In the genomic region with DNA sequence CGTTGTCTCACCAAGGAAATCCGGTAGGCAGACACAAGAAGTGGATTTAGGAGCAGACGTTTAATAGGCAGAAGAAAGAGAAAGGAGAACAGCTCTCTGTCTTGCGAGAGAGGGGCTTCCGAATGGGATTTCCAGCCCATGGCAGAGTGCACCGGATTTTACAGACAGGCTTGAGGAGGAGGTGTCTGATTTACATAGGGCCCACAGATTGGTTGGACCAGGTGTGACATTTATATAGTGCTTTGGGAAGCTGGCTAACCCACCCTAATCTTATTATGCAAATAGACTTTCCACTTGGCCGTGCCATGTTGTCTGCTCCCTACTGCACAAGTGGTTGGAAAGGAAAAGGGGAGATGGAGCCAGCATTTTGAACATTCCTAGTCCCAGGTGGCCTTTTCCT, we compare ENCODE assay signal across 16 cellular contexts. TPM values are rescaled to one million over a fixed set of nuclear protein-coding genes. Genes with fewer than 3 reads are reported as not detected.
A peak's percentile ranks its signal among the peaks of the same experiment; 100 is the strongest.
DNase-seq lines count a peak whose midpoint lies in the region; ATAC-seq and TF ChIP-seq lines count a peak whose summit lies in the region.
"Had no signal": no experiment of that assay in that cellular context is flagged by ENCODE, and none has a peak within 500 bp of the region (broad histone marks: within the 10 kb centered on the region; RNA-seq: fewer than 3 reads in every experiment).

No MANE protein-coding gene starts in this region.

- H3K9ac ChIP-seq in OCI-LY3 (ENCODE audit: low read length): no peak overlapping the region; the same call in 1 of the 2 replicates

- H3K27ac ChIP-seq in OCI-LY3 (ENCODE audit: low read length): no peak overlapping the region
- H3K27ac ChIP-seq: HL-60, uterus had no signal

- H3K4me1 ChIP-seq in BE2C: no peaks in the 10 kb centered on the region; the same call in 1 of the 2 replicates
- H3K4me1 ChIP-seq in OCI-LY3 (ENCODE audit: low read length): peaks cover 4% of the 10 kb centered on the region; the same call in 1 of the 2 replicates
- H3K4me1 ChIP-seq: uterus had no signal

- ATAC-seq in GM21619 (IDR thresholded peaks at IDR 0.05; ENCODE audit: unreplicated experiment): no peak
- ATAC-seq in HG02970 (IDR thresholded peaks at IDR 0.05; ENCODE audit: low FRiP score, unreplicated experiment): no peak
- ATAC-seq: stimulated activated memory B cell treated with anti-CD40 and anti-IgM and Interleukin-4, amounts not matched to agents 10 μg/mL and 1 μg/mL and 100 μg/mL, for 72 hours had no signal

- H3K9me3 ChIP-seq in BE2C: no peaks in the 10 kb centered on the region
- no peaks in the 10 kb centered on the region for H3K9me3 ChIP-seq in OCI-LY3 (ENCODE audit: insufficient read depth, low read length)
- H3K9me3 ChIP-seq: uterus had no signal

- TF ChIP-seq CTCF in BE2C (IDR thresholded peaks at IDR 0.05; ENCODE audit: low read depth, low read length) (no peak), OCI-LY3 (IDR thresholded peaks at IDR 0.05; ENCODE audit: low read depth, low read length) (no peak)

- no peaks in the 10 kb centered on the region for H3K79me2 ChIP-seq in OCI-LY3 (ENCODE audit: low read length)

- no peaks in the 10 kb centered on the region for H3K27me3 ChIP-seq in BE2C
- H3K27me3 ChIP-seq in OCI-LY3 (ENCODE audit: low read depth, low read length): no peaks in the 10 kb centered on the region
- H3K27me3 ChIP-seq: dorsolateral prefrontal cortex, uterus had no signal

- peak overlapping the region; percentile 55 for H3K4me3 ChIP-seq in BE2C (ENCODE audit: low read depth, low read length)
- H3K4me3 ChIP-seq in OCI-LY3 (ENCODE audit: low read length): peak overlapping the region; percentile 60
- H3K4me3 ChIP-seq: uterus had no signal

- H4K20me1 ChIP-seq in OCI-LY3 (ENCODE audit: insufficient read depth, low read length): no peaks in the 10 kb centered on the region

- DNase-seq in BE2C (peak; percentile 56), NCI-H1105 treated with DMSO at 0.1 percent for 48 hours (lab: John Stamatoyannopoulos, UW) (peak; percentile 94), iPS-NIHi11 (ENCODE audit: low spot score) (peak; percentile 11), putamen (ENCODE audit: low spot score) (no peak)
- DNase-seq in effector CD8-positive, alpha-beta T cell (lab: John Stamatoyannopoulos, UW): no peak
- DNase-seq: activated T-cell treated with anti-CD3 and anti-CD28 coated beads, Interleukin-2, amount 50 U/mL, for 48 hours; GOT3; NK-92 treated with Interleukin-12 subunit alpha and Interleukin-12 subunit beta, amount 100 ng/mL, for 24 hours; stimulated activated CD4-positive, alpha-beta T cell treated with anti-CD3 and anti-CD28 coated beads, Interleukin-4, amount 100 ng/mL, for 24 hours; uterus had no signal

- no peaks in the 10 kb centered on the region for H3K36me3 ChIP-seq in BE2C
- no peaks in the 10 kb centered on the region for H3K36me3 ChIP-seq in OCI-LY3 (replicated peaks; ENCODE audit: low read depth, low read length)
- H3K36me3 ChIP-seq: uterus had no signal

- H2AFZ ChIP-seq in OCI-LY3 (ENCODE audit: low read depth, low read length): no peak overlapping the region

- H3K4me2 ChIP-seq in OCI-LY3 (ENCODE audit: low read length): peak overlapping the region; percentile 61

RNA-seq across cellular contexts. Expression of a gene that starts 57.8 kb away (rescaled TPM):
- 12.6 TPM for polyA plus RNA-seq in BE2C (2012; ENCODE audit: insufficient read depth, insufficient read length, low read depth)

RNA-seq across cellular contexts. Expression of a gene that starts 58.2 kb away (rescaled TPM):
- 163 TPM for polyA plus RNA-seq in BE2C (2012; ENCODE audit: insufficient read depth, insufficient read length, low read depth)

Comparison
In these comparisons a context has a peak if more than half of its experiments do, and no peak if none do; other contexts are left out.
1. DNase-seq: peak in BE2C (single experiment), NCI-H1105 treated with DMSO at 0.1 percent for 48 hours (single experiment) and iPS-NIHi11 (single experiment); none in putamen (single experiment) and effector CD8-positive, alpha-beta T cell (single experiment).